Comparison of ENCODE assay signal across 8 cellular contexts in the genomic region with DNA sequence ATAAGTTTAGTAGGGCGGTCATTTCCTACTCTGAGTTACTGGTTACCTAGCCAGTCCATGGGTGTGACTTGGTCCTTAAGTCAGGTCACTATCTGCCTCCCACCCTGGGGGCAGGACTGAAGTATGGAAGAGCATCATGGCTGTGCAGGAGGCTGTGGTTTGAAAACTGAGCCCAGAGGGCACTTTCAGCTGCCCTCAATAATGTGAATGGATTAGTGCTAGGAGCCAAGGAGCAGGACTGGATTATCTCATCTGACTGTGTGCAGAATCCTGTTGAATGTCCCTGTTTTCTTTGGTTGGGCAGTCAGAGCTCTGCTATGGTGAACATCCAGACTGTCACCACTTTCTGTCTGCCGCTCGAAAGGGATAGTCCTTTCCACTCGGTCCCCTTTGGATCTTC. TPM values are rescaled to one million over a fixed set of nuclear protein-coding genes. Genes with fewer than 3 reads are reported as not detected.
DNase-seq lines count a peak whose midpoint lies in the region; ATAC-seq, FAIRE-seq and TF ChIP-seq lines count a peak whose summit lies in the region.

No MANE protein-coding gene starts in this region.

- CTCF ChIA-PET in H1 (lab: Charles Lee; ENCODE audit: partially characterized antibody): no interaction called here

- no peak for TF ChIP-seq CTCF in DOHH2 (IDR thresholded peaks at IDR 0.05; ENCODE audit: low read depth, low read length, poor library complexity, severe bottlenecking)
- TF ChIP-seq CTCF in H1 (IDR thresholded peaks at IDR 0.05; ENCODE audit: control extremely low read depth in 1 of 3, insufficient read depth in 1 of 3, low read depth in 1 of 3, low read length in 3 of 3): no peak
- TF ChIP-seq CTCF in osteocyte (IDR thresholded peaks at IDR 0.05): no peak

- no peak overlapping the region for H2BK120ac ChIP-seq in H1 (replicated peaks; ENCODE audit: low read depth, low read length)

- H3K56ac ChIP-seq in H1 (replicated peaks; ENCODE audit: insufficient read length, low read depth, low read length): no peak overlapping the region

- H3K79me2 ChIP-seq in DOHH2 (ENCODE audit: control insufficient read depth, low read length): peaks cover 56% of the 10 kb centered on the region
- H3K79me2 ChIP-seq in H1 (ENCODE audit: control insufficient read depth in 1 of 2, insufficient read depth in 2 of 2, low read length in 2 of 2): peaks cover 21 to 60% of the 10 kb centered on the region in 2 experiments

- H3K23me2 ChIP-seq in H1 (ENCODE audit: low read depth, low read length): peaks cover 5% of the 10 kb centered on the region

- H3K27ac ChIP-seq in DOHH2 (ENCODE audit: low read depth, low read length): no peak overlapping the region
- no peak overlapping the region for H3K27ac ChIP-seq in H1 (ENCODE audit: low read depth, low read length)

- H2AK5ac ChIP-seq in H1 (ENCODE audit: low read depth, low read length): no peak overlapping the region; the same call in 1 of the 2 replicates

- DNase-seq in NCI-H82 (lab: John Stamatoyannopoulos, UW) (peak; percentile 63), H1 (ENCODE audit: low read depth in 1 of 2, low spot score in 2 of 2) (no peak), osteocyte (ENCODE audit: extremely low spot score, unreplicated experiment) (no peak), KG1 (lab: John Stamatoyannopoulos, UW) (no peak), superior temporal gyrus (ENCODE audit: extremely low spot score) (no peak), AG08396 (ENCODE audit: low spot score) (no peak)

- H3K4me2 ChIP-seq in DOHH2 (ENCODE audit: low read length) (peak overlapping the region; percentile 73), H1 (ENCODE audit: insufficient read depth in 1 of 2, low read depth in 2 of 2, low read length in 2 of 2) (peak overlapping the region; percentile 87 to 98)

- no peak overlapping the region for H2BK5ac ChIP-seq in H1 (ENCODE audit: low read depth, low read length)

- 82% methylated on average over 4 of the region's 4 CpGs; no CpG with 5 or more reads in 1 of the 2 experiments for WGBS in H1 (ENCODE audit: extremely low coverage in 1 of 2, insufficient coverage in 1 of 2, insufficient read length in 1 of 2, insufficient replicate concordance in 2 of 2, low coverage in 1 of 2, low lambda C conversion rate in 2 of 2, missing lambda C conversion rate in 1 of 2), 2 experiments

- no peak overlapping the region for H3K23ac ChIP-seq in H1 (ENCODE audit: insufficient read length)

- peak overlapping the region; percentile 99 for H3K27ac Mint-ChIP-seq in osteocyte (ENCODE audit: unreplicated experiment)

- no peak overlapping the region for H2AFZ ChIP-seq in H1 (ENCODE audit: low read length)

- H2BK20ac ChIP-seq in H1 (ENCODE audit: low read length): no peak overlapping the region

- no peak overlapping the region for H3K14ac ChIP-seq in H1 (ENCODE audit: insufficient read length)

- no peaks in the 10 kb centered on the region; the same call in 1 of the 2 replicates for H3K27me3 ChIP-seq in DOHH2 (ENCODE audit: control insufficient read depth, low read length)
- no peaks in the 10 kb centered on the region for H3K27me3 ChIP-seq in H1 (replicated peaks in 1 of 4; ENCODE audit: control insufficient read depth in 3 of 4, extremely low read depth in 1 of 4, insufficient read depth in 3 of 4, low read length in 3 of 4)

- H3K9me3 Mint-ChIP-seq in osteocyte (ENCODE audit: unreplicated experiment): no peaks in the 10 kb centered on the region

- no peak overlapping the region for H2BK15ac ChIP-seq in H1 (ENCODE audit: low read length)

- no peak overlapping the region for H3K18ac ChIP-seq in H1 (ENCODE audit: extremely low read depth, low read length)

- H3K27me3 Mint-ChIP-seq in osteocyte (ENCODE audit: unreplicated experiment): peaks cover 2% of the 10 kb centered on the region

- peaks cover 29% of the 10 kb centered on the region for H4K20me1 ChIP-seq in DOHH2 (ENCODE audit: control insufficient read depth, insufficient read depth, low read depth, low read length)
- H4K20me1 ChIP-seq in H1 (replicated peaks in 1 of 2; ENCODE audit: control insufficient read depth in 1 of 2, insufficient read depth in 2 of 2, low read length in 2 of 2): peaks cover 3 to 12% of the 10 kb centered on the region in 2 experiments

- no peak for TF ChIP-seq EP300 in H1 (IDR thresholded peaks at IDR 0.05; ENCODE audit: borderline replicate concordance in 1 of 2, low read depth in 2 of 2, low read length in 2 of 2)

- peak overlapping the region in 1 of 4 experiments; percentile 29; a peak in 1 of 7 replicates for H3K9ac ChIP-seq in H1 (replicated peaks in 1 of 4; ENCODE audit: extremely low read depth in 1 of 4, low read depth in 3 of 4, low read length in 3 of 4)

- peak overlapping the region; percentile 99 for H3K4me3 ChIP-seq in DOHH2 (ENCODE audit: low read length)
- H3K4me3 ChIP-seq in H1 (ENCODE audit: extremely low read depth in 1 of 4, insufficient read depth in 2 of 4, low read depth in 3 of 4, low read length in 4 of 4): peak overlapping the region; percentile 77 to 95 (median 82); a peak in 5 of 8 replicates

- no peak for TF ChIP-seq RAD21 in H1 (IDR thresholded peaks at IDR 0.05 in 1 of 2, conservative IDR thresholded peaks at IDR 0.05 in 1 of 2; ENCODE audit: low read depth in 2 of 2, low read length in 2 of 2)

- POLR2A ChIA-PET in H1 (lab: Charles Lee; ENCODE audit: partially characterized antibody): interaction anchor here (1.1 to 1.9 kb wide), 2 partner anchors 8 to 30 kb away, joined by 4 to 10 read pairs; no protein-coding TSS in a partner anchor

- H3K9me3 ChIP-seq in DOHH2 (ENCODE audit: control insufficient read depth, insufficient read depth, low read length) (peaks cover 6% of the 10 kb centered on the region; the same call in 1 of the 2 replicates), H1 (ENCODE audit: insufficient read depth in 2 of 2, low read depth in 1 of 2, low read length in 1 of 2) (no peaks in the 10 kb centered on the region)

- no peaks in the 10 kb centered on the region for H3K9me2 ChIP-seq in DOHH2 (replicated peaks; ENCODE audit: control insufficient read depth, low read length)

- no peak for ATAC-seq in GM21825 (IDR thresholded peaks at IDR 0.05; ENCODE audit: unreplicated experiment)

- peaks cover 9% of the 10 kb centered on the region for H3F3A ChIP-seq in DOHH2 (ENCODE audit: control insufficient read depth, insufficient read depth)

- H4K91ac ChIP-seq in H1 (replicated peaks; ENCODE audit: insufficient read length, low read length): no peak overlapping the region

- H3K79me1 ChIP-seq in H1 (ENCODE audit: low read depth, low read length): peaks cover 7% of the 10 kb centered on the region

- TF ChIP-seq POLR2A in H1 (IDR thresholded peaks at IDR 0.05; ENCODE audit: control extremely low read depth in 1 of 2, low read depth in 2 of 2, low read length in 2 of 2): no peak

- H3K4me3 Mint-ChIP-seq in osteocyte (ENCODE audit: unreplicated experiment): peak overlapping the region; percentile 93

- no peak overlapping the region for H4K8ac ChIP-seq in H1 (ENCODE audit: extremely low read depth, insufficient read depth, low read length)

- no peak for FAIRE-seq in H1 (lab: Jason Lieb, UNC)

- no peak overlapping the region for H3K4ac ChIP-seq in H1 (replicated peaks; ENCODE audit: insufficient read length, low read depth, low read length)

- H3K36me3 Mint-ChIP-seq in osteocyte (ENCODE audit: unreplicated experiment): peaks cover 46% of the 10 kb centered on the region

- H4K5ac ChIP-seq in H1 (ENCODE audit: insufficient read length, low read depth, low read length): no peak overlapping the region

- peaks cover 45% of the 10 kb centered on the region for H3K4me1 Mint-ChIP-seq in osteocyte (ENCODE audit: unreplicated experiment)

- H2BK12ac ChIP-seq in H1 (ENCODE audit: low read depth, low read length): no peak overlapping the region

- peaks cover 56% of the 10 kb centered on the region for H3K36me3 ChIP-seq in DOHH2 (ENCODE audit: control insufficient read depth, low read length)
- peaks cover 0 to 8% (median 0%) of the 10 kb centered on the region in 4 experiments; a peak in 1 of 8 replicates for H3K36me3 ChIP-seq in H1 (ENCODE audit: control insufficient read depth in 2 of 4, insufficient read depth in 4 of 4, low read length in 3 of 4)

- peaks cover 37% of the 10 kb centered on the region for H3K4me1 ChIP-seq in DOHH2 (ENCODE audit: control insufficient read depth, low read length)
- peaks cover 6 to 18% (median 14%) of the 10 kb centered on the region in 4 experiments; a peak in 6 of 7 replicates for H3K4me1 ChIP-seq in H1 (replicated peaks in 1 of 4; ENCODE audit: control insufficient read depth in 3 of 4, insufficient read depth in 4 of 4, low read length in 3 of 4)

TF ChIP-seq in H1, 55 proteins besides CTCF, POLR2A, EP300 and RAD21 (continues in another document):
- no peak for TF ChIP-seq NRF1 (IDR thresholded peaks at IDR 0.05; ENCODE audit: low read depth, low read length)
- TF ChIP-seq RFX5 (IDR thresholded peaks at IDR 0.05; ENCODE audit: borderline replicate concordance, low read depth, low read length): no peak
- TF ChIP-seq BRCA1 (IDR thresholded peaks at IDR 0.05; ENCODE audit: low read depth, low read length): no peak
- no peak for TF ChIP-seq EZH2 (IDR thresholded peaks at IDR 0.05; ENCODE audit: low read depth, low read length, severe bottlenecking)
- TF ChIP-seq, protein P1, sequence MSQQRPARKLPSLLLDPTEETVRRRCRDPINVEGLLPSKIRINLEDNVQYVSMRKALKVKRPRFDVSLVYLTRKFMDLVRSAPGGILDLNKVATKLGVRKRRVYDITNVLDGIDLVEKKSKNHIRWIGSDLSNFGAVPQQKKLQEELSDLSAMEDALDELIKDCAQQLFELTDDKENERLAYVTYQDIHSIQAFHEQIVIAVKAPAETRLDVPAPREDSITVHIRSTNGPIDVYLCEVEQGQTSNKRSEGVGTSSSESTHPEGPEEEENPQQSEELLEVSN (IDR thresholded peaks at IDR 0.05): no peak
- TF ChIP-seq SP4 (IDR thresholded peaks at IDR 0.05; ENCODE audit: low read length): no peak
- no peak for TF ChIP-seq HDAC2 (IDR thresholded peaks at IDR 0.05; ENCODE audit: borderline replicate concordance in 1 of 2, low read depth in 2 of 2, low read length in 2 of 2)
- TF ChIP-seq SRF (IDR thresholded peaks at IDR 0.05; ENCODE audit: low read depth, low read length): no peak
- no peak for TF ChIP-seq TBP (IDR thresholded peaks at IDR 0.05; ENCODE audit: low read depth, low read length)

RNA-seq across cellular contexts. Expression of gene ATXN7L3B, which starts 1.6 kb away (rescaled TPM):
- total RNA-seq in H1 (2021; fragmentation: NEBNext Ultra II Directional; extraction: Animal tissue kit (Norgen Biotek cat#: 25700)): 39.5 and 39.9 TPM in 2 replicates
- polyA plus RNA-seq in H1 (2011; rRNA removed): 21.2 and 23.7 TPM in 2 replicates
- polyA plus RNA-seq in H1 (2011; cell fraction: cytosol; rRNA removed): 26.9 TPM
- 14.2 TPM for polyA plus RNA-seq in H1 (2011; cell fraction: nucleus; rRNA removed)
- polyA plus RNA-seq in H1 (2012, experiment 1 of 2): 27.2 to 32.9 TPM (median 28.7 TPM) in 4 replicates
- 22.9 TPM for polyA plus RNA-seq in H1 (2012, experiment 2 of 2)
- 19.4 TPM for polyA plus RNA-seq in H1 (2013, experiment 1 of 2)
- 19.1 TPM for polyA plus RNA-seq in H1 (2013, experiment 2 of 2)
- polyA minus RNA-seq in H1 (2011; rRNA and poly(A)+ RNA removed): 37.7 and 42.9 TPM in 2 replicates
- polyA minus RNA-seq in H1 (2011; cell fraction: cytosol; rRNA and poly(A)+ RNA removed): 23.6 TPM
- 24.2 TPM for polyA minus RNA-seq in H1 (2011; cell fraction: nucleus; rRNA and poly(A)+ RNA removed)
- total RNA-seq in osteocyte: 34.2 and 34.3 TPM in 2 replicates
